In the genomic region with DNA sequence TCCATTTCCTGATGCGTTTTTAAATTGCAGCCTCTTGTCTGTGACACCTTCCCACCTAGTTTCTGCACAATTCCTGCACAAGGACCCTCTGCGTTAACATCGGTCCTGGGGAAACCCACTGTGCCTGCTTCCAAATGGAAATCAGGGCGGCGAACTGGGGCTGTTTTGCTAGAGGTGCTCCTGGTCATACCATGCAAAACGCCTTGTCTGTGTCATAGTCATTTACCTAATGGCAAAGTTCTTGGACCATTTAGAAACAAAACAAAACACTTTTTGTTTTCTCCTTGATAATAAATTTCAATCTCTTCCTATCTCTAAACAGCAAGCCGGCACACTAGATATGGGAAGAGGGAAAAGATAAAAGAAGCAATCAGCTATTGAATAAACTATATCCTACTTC, we compare ENCODE assay signal across 8 cellular contexts.
DNase-seq lines count a peak whose midpoint lies in the region; ATAC-seq and TF ChIP-seq lines count a peak whose summit lies in the region.

No MANE protein-coding gene starts in this region.

- 36 to 41% methylated on average over 7 of the region's 7 CpGs for WGBS in esophagus, 2 donors

- H3K9ac ChIP-seq in SK-N-MC (ENCODE audit: insufficient read length): peak overlapping the region; percentile 82

- H3K4me1 ChIP-seq in esophagus (ENCODE audit: control insufficient read depth in 2 of 2, insufficient read depth in 2 of 2, low read length in 1 of 2): peaks cover 0 to 4% of the 10 kb centered on the region in 2 donors

- ATAC-seq in GM18861 (IDR thresholded peaks at IDR 0.05; ENCODE audit: unreplicated experiment) (no peak), HG02884 (IDR thresholded peaks at IDR 0.05; ENCODE audit: unreplicated experiment) (no peak)

- H3K36me3 ChIP-seq in SK-N-MC (ENCODE audit: insufficient read depth, low read length) (peaks cover 66% of the 10 kb centered on the region), esophagus (ENCODE audit: control insufficient read depth in 2 of 2, insufficient read depth in 2 of 2, low read length in 1 of 2) (no peaks in the 10 kb centered on the region)

- H3K9me3 ChIP-seq in SK-N-MC (ENCODE audit: low read depth, low read length): no peaks in the 10 kb centered on the region
- H3K9me3 ChIP-seq in esophagus (ENCODE audit: control insufficient read depth in 2 of 2, insufficient read depth in 1 of 2, low read depth in 1 of 2, low read length in 1 of 2): no peaks in the 10 kb centered on the region

- H3K27ac ChIP-seq in SK-N-MC (peak overlapping the region; percentile 92), esophagus (ENCODE audit: low read depth in 2 of 2, low read length in 1 of 2) (peak overlapping the region; percentile 79 to 89)

- DNase-seq in ELR (ENCODE audit: low read depth): peak; percentile 25
- DNase-seq in SK-N-MC (ENCODE audit: low read depth, low spot score): no peak
- no peak for DNase-seq in retinal pigment epithelial cell (ENCODE audit: low read depth)
- no peak for DNase-seq in glomerular visceral epithelial cell (ENCODE audit: extremely low spot score)
- no peak for DNase-seq in HCEC 1CT

- no peak for TF ChIP-seq CTCF in retinal pigment epithelial cell (conservative IDR thresholded peaks at IDR 0.05; ENCODE audit: low read depth, low read length)

- no peaks in the 10 kb centered on the region for H3K27me3 ChIP-seq in esophagus (ENCODE audit: control insufficient read depth in 1 of 2, insufficient read depth in 2 of 2, low read length in 2 of 2)

- peak overlapping the region; percentile 91 for H3K4me3 ChIP-seq in SK-N-MC
- H3K4me3 ChIP-seq in esophagus (ENCODE audit: low read depth in 1 of 2, low read length in 2 of 2): peak overlapping the region; percentile 50 to 73
- H3K4me3 ChIP-seq in retinal pigment epithelial cell (ENCODE audit: low read length): peak overlapping the region; percentile 52
